Comparison of ENCODE assay signal across 8 cellular contexts in genomic region chr5:96177303-96177869, GRCh38.
DNase-seq lines count a peak whose midpoint lies in the region; ATAC-seq and TF ChIP-seq lines count a peak whose summit lies in the region.

No MANE protein-coding gene starts in this region.

- H3K4me3 ChIP-seq in MG63 (no peak overlapping the region), ascending aorta (no peak overlapping the region)

- H3K27ac ChIP-seq in ascending aorta, result no peak overlapping the region

- ATAC-seq in GM21717 (IDR thresholded peaks at IDR 0.05; ENCODE audit: unreplicated experiment) (peak; percentile 76), left colon (peak; percentile 83)

- H3K4me1 ChIP-seq in ascending aorta, result peaks cover 0 to 6% of the 10 kb centered on the region in 2 donors

- H3K36me3 ChIP-seq in MG63 (no peaks in the 10 kb centered on the region), ascending aorta (no peaks in the 10 kb centered on the region)

- H3K27me3 ChIP-seq in MG63 (no peaks in the 10 kb centered on the region), ascending aorta (no peaks in the 10 kb centered on the region)

- intact Hi-C loops in left colon (cut with DNase I, micrococcal nuclease) (no loop called here), ascending aorta (cut with DNase I) (no loop called here)

- no peak for TF ChIP-seq CTCF in ascending aorta (IDR thresholded peaks at IDR 0.05)

- peak; percentile 78 for DNase-seq in GM04504 (ENCODE audit: low read depth)
- peak; percentile 87 for DNase-seq in MG63
- no peak for DNase-seq in left colon
- DNase-seq in central memory CD4-positive, alpha-beta T cell, result no peak
- no peak for DNase-seq in dermis blood vessel endothelial cell
- DNase-seq in NCI-H748 treated with DMSO at 0.1 percent for 48 hours (lab: John Stamatoyannopoulos, UW), result no peak
- DNase-seq in ascending aorta (ENCODE audit: low spot score in 2 of 2), result no peak

- H3K9me3 ChIP-seq in MG63, result 0 out of 2 replicates have a peak, but pooled peaks cover 4% of the 10 kb centered on the region
- H3K9me3 ChIP-seq in ascending aorta, result no peaks in the 10 kb centered on the region

Comparison
In these comparisons a context has a peak if more than half of its experiments do, and no peak if none do; other contexts are left out.
1. DNase-seq: peak in GM04504 (single experiment) and MG63 (single experiment); none in left colon (0 of 2), central memory CD4-positive, alpha-beta T cell (single experiment), dermis blood vessel endothelial cell (single experiment), NCI-H748 treated with DMSO at 0.1 percent for 48 hours (single experiment) and ascending aorta (0 of 2).